Comparison of ENCODE assay signal across 19 cellular contexts in the genomic region with DNA sequence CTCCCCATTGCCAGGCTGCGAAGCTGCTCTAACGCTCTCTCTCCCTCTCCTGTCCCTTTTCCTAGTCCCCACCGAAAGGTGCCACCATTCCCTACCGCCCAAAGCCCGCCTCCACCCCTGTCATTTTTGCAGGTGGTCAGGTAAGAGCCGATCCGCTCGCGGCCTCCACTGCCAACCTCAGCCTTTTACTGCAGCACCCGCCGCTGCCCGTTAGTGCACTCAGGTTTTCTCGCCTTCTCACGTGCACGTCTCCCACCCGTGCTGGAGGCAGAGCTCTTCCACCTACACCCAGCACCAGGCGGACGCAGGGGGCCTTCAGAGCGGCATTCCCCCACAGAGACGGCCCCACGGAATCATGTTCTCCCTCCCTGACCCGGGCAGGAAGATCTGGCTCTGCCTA.
DNase-seq lines count a peak whose midpoint lies in the region; ATAC-seq, FAIRE-seq and TF ChIP-seq lines count a peak whose summit lies in the region.
"Had no signal": no experiment of that assay in that cellular context is flagged by ENCODE, and none has a peak within 500 bp of the region (broad histone marks: within the 10 kb centered on the region; RNA-seq: fewer than 3 reads in every experiment).

No MANE protein-coding gene starts in this region.

- H2AFZ ChIP-seq in HepG2 (ENCODE audit: low read length) (no peak overlapping the region), astrocyte (ENCODE audit: low read depth, low read length) (no peak overlapping the region), mesenchymal stem cell (ENCODE audit: low read depth, low read length) (no peak overlapping the region)

- CTCF ChIA-PET in HepG2 (lab: Yijun Ruan, JAX; ENCODE audit: low intra/inter-chr PET ratio, low total read pairs): no interaction called here

- H3K4me1 Mint-ChIP-seq in astrocyte (ENCODE audit: low read depth, unreplicated experiment): peaks cover 2% of the 10 kb centered on the region

- H3K27ac ChIP-seq in right lobe of liver: no peak overlapping the region
- no peak overlapping the region for H3K27ac ChIP-seq in HepG2 (ENCODE audit: extremely low read length, insufficient read depth, low read length)
- no peak overlapping the region for H3K27ac ChIP-seq in astrocyte (ENCODE audit: low read depth, low read length)
- no peak overlapping the region for H3K27ac ChIP-seq in psoas muscle
- no peak overlapping the region for H3K27ac ChIP-seq in mesenchymal stem cell (ENCODE audit: low read length, poor library complexity, severe bottlenecking)
- H3K27ac ChIP-seq: A549 had no signal

- DNase-seq in right lobe of liver: peak in 2 of 3 donors; percentile 11 to 46
- DNase-seq in HepG2 (ENCODE audit: low spot score): no peak
- DNase-seq in astrocyte (ENCODE audit: low read depth): no peak
- peak; percentile 7 to 19 for DNase-seq in psoas muscle
- no peak for DNase-seq in mesenchymal stem cell
- no peak for DNase-seq in frontal cortex (ENCODE audit: low spot score in 2 of 2)
- DNase-seq: 8988T; C1 segment of cervical spinal cord; Calu3; CD4-positive, alpha-beta memory T cell; COR-L47; DMS53; DMS79 treated with DMSO at 0.1 percent for 48 hours; GF-D8; GOT3; H7; HCEC 1CT had no signal

- H3K4me3 Mint-ChIP-seq in astrocyte (ENCODE audit: unreplicated experiment): no peak overlapping the region
- H3K4me3 Mint-ChIP-seq: CD4-positive, alpha-beta memory T cell had no signal

- FAIRE-seq in HepG2 (lab: Jason Lieb, UNC) (no peak), astrocyte (lab: Jason Lieb, UNC) (no peak), frontal cortex (lab: Jason Lieb, UNC) (no peak)
- FAIRE-seq: A549, GM12892 had no signal

- no peak overlapping the region for H3K4ac ChIP-seq in mesenchymal stem cell (ENCODE audit: low read depth in 1 of 2, low read length in 2 of 2)

- H2BK120ac ChIP-seq in mesenchymal stem cell (ENCODE audit: low read depth, low read length): no peak overlapping the region

- no peak overlapping the region for H2BK5ac ChIP-seq in mesenchymal stem cell (ENCODE audit: low read depth, low read length, poor library complexity, severe bottlenecking)

- H3K36me3 Mint-ChIP-seq in astrocyte (ENCODE audit: low read depth, unreplicated experiment): no peaks in the 10 kb centered on the region
- H3K36me3 Mint-ChIP-seq: CD4-positive, alpha-beta memory T cell had no signal

- ATAC-seq in right lobe of liver (no peak), HepG2 (no peak), psoas muscle (no peak)
- ATAC-seq: A549 had no signal

- H4K91ac ChIP-seq in mesenchymal stem cell (ENCODE audit: low read length): no peak overlapping the region

- no peaks in the 10 kb centered on the region for H3K9me3 Mint-ChIP-seq in astrocyte (ENCODE audit: unreplicated experiment)
- H3K9me3 Mint-ChIP-seq: CD4-positive, alpha-beta memory T cell had no signal

- H3K4me1 ChIP-seq in right lobe of liver (no peaks in the 10 kb centered on the region), HepG2 (ENCODE audit: insufficient read depth, low read length) (no peaks in the 10 kb centered on the region), astrocyte (ENCODE audit: insufficient read depth, low read length) (peaks cover 2% of the 10 kb centered on the region), psoas muscle (no peaks in the 10 kb centered on the region), mesenchymal stem cell (ENCODE audit: control insufficient read depth, insufficient read depth, low read depth, low read length) (peaks cover 13% of the 10 kb centered on the region)
- H3K4me1 ChIP-seq: A549 had no signal

- intact Hi-C loops in right lobe of liver (cut with DNase I): no loop called here
- intact Hi-C loops in HepG2 (cut with micrococcal nuclease; ENCODE audit: unreplicated experiment): no loop called here
- intact Hi-C loops in psoas muscle (cut with DNase I): no loop called here

- H2BK12ac ChIP-seq in mesenchymal stem cell (ENCODE audit: low read length in 2 of 2): no peak overlapping the region

- H3K4me2 ChIP-seq in HepG2 (ENCODE audit: low read depth, low read length) (no peak overlapping the region), astrocyte (ENCODE audit: low read length) (no peak overlapping the region), mesenchymal stem cell (ENCODE audit: low read length, poor library complexity, severe bottlenecking) (no peak overlapping the region)
- H3K4me2 ChIP-seq: A549 had no signal

- no peak overlapping the region for H3K23ac ChIP-seq in mesenchymal stem cell (ENCODE audit: low read length in 2 of 2)

- H3K9ac ChIP-seq in HepG2 (ENCODE audit: insufficient read depth, low read depth, low read length) (no peak overlapping the region), astrocyte (ENCODE audit: low read length) (no peak overlapping the region), mesenchymal stem cell (ENCODE audit: low read length) (no peak overlapping the region)

- TF ChIP-seq RAD21 in HepG2 (CRISPR knock-in tag; IDR thresholded peaks at IDR 0.05): no peak

- no peak overlapping the region for H3K18ac ChIP-seq in mesenchymal stem cell (ENCODE audit: low read depth in 1 of 2, low read length in 2 of 2)

- no peak for TF ChIP-seq EP300 in HepG2 (IDR thresholded peaks at IDR 0.05; ENCODE audit: low read depth in 2 of 2, low read length in 2 of 2)
- no peak for TF ChIP-seq EP300 in HepG2 (CRISPR knock-in tag; IDR thresholded peaks at IDR 0.05; ENCODE audit: borderline replicate concordance)

- H3K4me3 ChIP-seq in right lobe of liver: no peak overlapping the region
- no peak overlapping the region for H3K4me3 ChIP-seq in HepG2 (replicated peaks in 1 of 3; ENCODE audit: insufficient read depth in 1 of 3, low read depth in 2 of 3, low read length in 3 of 3)
- no peak overlapping the region for H3K4me3 ChIP-seq in astrocyte (ENCODE audit: insufficient read depth, low read depth, low read length)
- H3K4me3 ChIP-seq in psoas muscle: no peak overlapping the region
- no peak overlapping the region for H3K4me3 ChIP-seq in mesenchymal stem cell (ENCODE audit: insufficient read depth in 1 of 2, low read depth in 1 of 2, low read length in 2 of 2)
- H3K4me3 ChIP-seq: A549 had no signal

- in situ Hi-C loops in HepG2 (cut with HindIII; ENCODE audit: extremely low pct_ligation_motif_present, low pct_unique_long_range_greater_than_20kb): no loop called here

- no peak for TF ChIP-seq CTCF in right lobe of liver (IDR thresholded peaks at IDR 0.05)
- TF ChIP-seq CTCF in HepG2 (CRISPR knock-in tag; IDR thresholded peaks at IDR 0.05): no peak
- no peak for TF ChIP-seq CTCF in astrocyte (IDR thresholded peaks at IDR 0.05; ENCODE audit: insufficient read depth, low read depth, low read length)
- no peak for TF ChIP-seq CTCF in psoas muscle (IDR thresholded peaks at IDR 0.05)

- H3K9me3 ChIP-seq in right lobe of liver (no peaks in the 10 kb centered on the region), HepG2 (ENCODE audit: low read length) (no peaks in the 10 kb centered on the region), astrocyte (ENCODE audit: insufficient read depth, low read depth, low read length) (no peaks in the 10 kb centered on the region), psoas muscle (no peaks in the 10 kb centered on the region), mesenchymal stem cell (ENCODE audit: control insufficient read depth, low read length) (no peaks in the 10 kb centered on the region)
- H3K9me3 ChIP-seq: A549 had no signal

- no peaks in the 10 kb centered on the region for H3K79me2 ChIP-seq in HepG2 (ENCODE audit: insufficient read depth, low read length)
- H3K79me2 ChIP-seq in astrocyte (ENCODE audit: insufficient read depth, low read length): no peaks in the 10 kb centered on the region

- POLR2A ChIA-PET in HepG2 (lab: Yijun Ruan, JAX): no interaction called here

- H4K20me1 ChIP-seq in HepG2 (ENCODE audit: insufficient read depth, low read length) (no peaks in the 10 kb centered on the region), astrocyte (ENCODE audit: insufficient read depth, low read length) (no peaks in the 10 kb centered on the region)

- no peaks in the 10 kb centered on the region for H3K36me3 ChIP-seq in right lobe of liver
- no peaks in the 10 kb centered on the region for H3K36me3 ChIP-seq in HepG2 (replicated peaks in 1 of 2; ENCODE audit: control insufficient read depth in 1 of 2, insufficient read depth in 2 of 2, low read length in 2 of 2)
- no peaks in the 10 kb centered on the region for H3K36me3 ChIP-seq in astrocyte (ENCODE audit: insufficient read depth, low read length)
- H3K36me3 ChIP-seq in psoas muscle (ENCODE audit: insufficient read depth in 1 of 2, low read depth in 1 of 2): no peaks in the 10 kb centered on the region
- H3K36me3 ChIP-seq in mesenchymal stem cell (ENCODE audit: control insufficient read depth in 1 of 2, insufficient read depth in 2 of 2, low read depth in 1 of 2, low read length in 2 of 2): peaks cover 8 to 9% of the 10 kb centered on the region in 2 experiments

- peaks cover 31% of the 10 kb centered on the region for H3K27me3 Mint-ChIP-seq in astrocyte (ENCODE audit: low read depth, unreplicated experiment)
- H3K27me3 Mint-ChIP-seq: CD4-positive, alpha-beta memory T cell had no signal

- 78% methylated on average over 14 of the region's 22 CpGs for WGBS in right lobe of liver (ENCODE audit: insufficient coverage, low coverage, low lambda C conversion rate, missing lambda C conversion rate)
- 30% methylated on average over 20 of the region's 22 CpGs for WGBS in HepG2 (ENCODE audit: low lambda C conversion rate)
- WGBS in psoas muscle, 3 donors: 88 to 91% (median 89%) methylated on average over 22 of the region's 22 CpGs
- WGBS in mesenchymal stem cell: 84% methylated on average over 22 of the region's 22 CpGs

- H2AK5ac ChIP-seq in mesenchymal stem cell (ENCODE audit: low read length, severe bottlenecking): no peak overlapping the region

- BruUV-seq in HepG2 (replicated peaks; lab: Mats Ljungman, UMichigan): no TSS peak

- H3K27me3 ChIP-seq in right lobe of liver (no peaks in the 10 kb centered on the region), HepG2 (ENCODE audit: control insufficient read depth in 1 of 2, insufficient read depth in 2 of 2, low read length in 2 of 2) (peaks cover 4 to 58% of the 10 kb centered on the region in 2 experiments; a peak in 4 of 5 replicates), astrocyte (ENCODE audit: insufficient read depth, low read length) (no peaks in the 10 kb centered on the region), psoas muscle (ENCODE audit: insufficient read depth in 3 of 3, low read length in 2 of 3) (peaks cover 0 to 10% (median 2%) of the 10 kb centered on the region in 3 donors), mesenchymal stem cell (ENCODE audit: control insufficient read depth in 1 of 2, insufficient read depth in 1 of 2, low read length in 2 of 2) (peaks cover 0 to 2% of the 10 kb centered on the region in 2 experiments)

- H4K8ac ChIP-seq in mesenchymal stem cell (ENCODE audit: low read length): no peak overlapping the region

- no peak overlapping the region for H3K14ac ChIP-seq in mesenchymal stem cell (ENCODE audit: low read length in 2 of 2)

- H3K27ac Mint-ChIP-seq in astrocyte (ENCODE audit: unreplicated experiment): peak overlapping the region; percentile 34
- H3K27ac Mint-ChIP-seq: CD4-positive, alpha-beta memory T cell had no signal

- no peak overlapping the region for H2BK15ac ChIP-seq in mesenchymal stem cell (ENCODE audit: low read depth, poor library complexity, severe bottlenecking)

- TF ChIP-seq POLR2A in right lobe of liver (IDR thresholded peaks at IDR 0.05) (no peak), HepG2 (IDR thresholded peaks at IDR 0.05; ENCODE audit: insufficient read depth in 1 of 2, low read depth in 2 of 2, low read length in 2 of 2) (no peak)

- no peaks in the 10 kb centered on the region for H3K79me1 ChIP-seq in mesenchymal stem cell (replicated peaks; ENCODE audit: low read length, poor library complexity, severe bottlenecking)

Comparison
In these comparisons a context has a peak if more than half of its experiments do, and no peak if none do; other contexts are left out.
1. DNase-seq: peak in right lobe of liver (2 of 3) and psoas muscle (2 of 2); none in HepG2 (single experiment), astrocyte (single experiment), mesenchymal stem cell (single experiment) and frontal cortex (0 of 2).